In the genomic region with DNA sequence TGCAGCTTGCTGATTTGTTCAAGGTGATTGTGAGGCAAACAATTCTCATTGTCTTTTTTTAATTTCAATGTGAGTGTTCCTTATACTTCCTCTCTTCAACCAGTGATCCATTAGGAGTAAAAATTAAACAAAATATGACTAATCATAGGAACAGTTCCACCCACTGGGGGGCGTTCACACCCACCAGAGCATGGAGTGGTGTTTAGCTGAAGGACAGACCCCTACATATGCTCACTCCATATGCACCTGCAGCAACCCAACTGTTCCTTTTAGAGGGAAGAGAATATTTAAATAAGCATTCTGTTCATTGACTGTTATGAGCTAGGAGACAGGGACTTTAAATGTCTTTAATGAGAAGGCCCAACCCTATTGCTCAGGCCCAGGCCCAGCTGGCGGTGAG, we compare ENCODE assay signal across 1 cellular context.
TF ChIP-seq lines count a peak whose summit lies in the region.

No MANE protein-coding gene starts in this region.

TF ChIP-seq in GM23338, 12 proteins besides CTCF, POLR2A, EP300 and RAD21 (continued from another document):
- TF ChIP-seq ETS1 (IDR thresholded peaks at IDR 0.05) (no peak), STAT1 (IDR thresholded peaks at IDR 0.05; ENCODE audit: unreplicated experiment) (no peak), ZNF114 (CRISPR knock-in tag; IDR thresholded peaks at IDR 0.05) (no peak), CREB1 (CRISPR knock-in tag; IDR thresholded peaks at IDR 0.05; ENCODE audit: low read depth) (no peak), ZNF331 (CRISPR knock-in tag; IDR thresholded peaks at IDR 0.05; ENCODE audit: low read depth) (no peak), NANOG (IDR thresholded peaks at IDR 0.05; ENCODE audit: borderline replicate concordance) (no peak), EZH2phosphoT487 (IDR thresholded peaks at IDR 0.05; ENCODE audit: unreplicated experiment) (no peak), EZH2 (IDR thresholded peaks at IDR 0.05; ENCODE audit: low read depth, unreplicated experiment) (no peak)
